Comparison of ENCODE assay signal across 8 cellular contexts in genomic region chr15:72227720-72228119, GRCh38.
DNase-seq lines count a peak whose midpoint lies in the region; ATAC-seq and TF ChIP-seq lines count a peak whose summit lies in the region.

No MANE protein-coding gene starts in this region.

- H3K4me3 Mint-ChIP-seq in nephron progenitor cell = peak overlapping the region; percentile 100

- no peaks in the 10 kb centered on the region for H3K9me3 ChIP-seq in DND-41 (ENCODE audit: insufficient read depth, low read length, severe bottlenecking)

- peaks cover 62% of the 10 kb centered on the region for H3K4me1 ChIP-seq in DND-41 (ENCODE audit: insufficient read depth, low read length)

- peak overlapping the region; percentile 97; the same call in 1 of the 2 replicates for H3K27ac ChIP-seq in DND-41 (ENCODE audit: low read length)
- H3K27ac ChIP-seq in brain microvascular endothelial cell = peak overlapping the region; percentile 90

- H3K36me3 ChIP-seq in DND-41 (ENCODE audit: insufficient read depth, low read length) = peaks cover 48% of the 10 kb centered on the region
- H3K36me3 ChIP-seq in brain microvascular endothelial cell (replicated peaks) = peaks cover 18% of the 10 kb centered on the region

- TF ChIP-seq CTCF in DND-41 (IDR thresholded peaks at IDR 0.05; ENCODE audit: borderline replicate concordance, extremely low read depth, low read length, poor library complexity, severe bottlenecking) (no peak), brain microvascular endothelial cell (IDR thresholded peaks at IDR 0.05; ENCODE audit: low read depth, low read length, missing control alignments) (no peak), nephron progenitor cell (IDR thresholded peaks at IDR 0.05) (no peak)

- no peak for ATAC-seq in DND-41 (ENCODE audit: insufficient read depth, low read depth)
- no peak for ATAC-seq in GM19035 (IDR thresholded peaks at IDR 0.05; ENCODE audit: unreplicated experiment)
- ATAC-seq in GM18870 (IDR thresholded peaks at IDR 0.05; ENCODE audit: unreplicated experiment) = no peak
- ATAC-seq in GM21528 (IDR thresholded peaks at IDR 0.05; ENCODE audit: low FRiP score, unreplicated experiment) = no peak

- peak overlapping the region; percentile 98 for H3K4me2 ChIP-seq in DND-41 (ENCODE audit: insufficient read depth, low read length)

- H3K27me3 ChIP-seq in DND-41 (ENCODE audit: insufficient read depth, low read length, poor library complexity) (no peaks in the 10 kb centered on the region), brain microvascular endothelial cell (replicated peaks) (no peaks in the 10 kb centered on the region)

- H2AFZ ChIP-seq in DND-41 (ENCODE audit: low read depth, low read length) = no peak overlapping the region

- H3K79me2 ChIP-seq in DND-41 (ENCODE audit: insufficient read depth, low read length) = peaks cover 80% of the 10 kb centered on the region

- DNase-seq in DND-41 (no peak), NOMO-1 treated with DMSO at 0.1 percent for 48 hours (lab: John Stamatoyannopoulos, UW; ENCODE audit: unreplicated experiment) (peak; percentile 77), brain microvascular endothelial cell (no peak), nephron progenitor cell (no peak)
- DNase-seq in central memory CD4-positive, alpha-beta T cell = no peak

- H4K20me1 ChIP-seq in DND-41 (ENCODE audit: insufficient read depth, low read length) = peaks cover 62% of the 10 kb centered on the region

- H3K4me1 Mint-ChIP-seq in nephron progenitor cell = peaks cover 76% of the 10 kb centered on the region

- H3K9me3 Mint-ChIP-seq in nephron progenitor cell = no peaks in the 10 kb centered on the region

- H3K4me3 ChIP-seq in DND-41 (ENCODE audit: low read depth in 1 of 2, low read length in 2 of 2) = peak overlapping the region in 1 of 2 experiments; percentile 99; a peak in 2 of 4 replicates
- H3K4me3 ChIP-seq in brain microvascular endothelial cell (ENCODE audit: low read depth, low read length) = peak overlapping the region; percentile 90

- H3K36me3 Mint-ChIP-seq in nephron progenitor cell (ENCODE audit: low read depth) = peaks cover 28% of the 10 kb centered on the region

- peak overlapping the region; percentile 91 for H3K9ac ChIP-seq in DND-41 (ENCODE audit: low read depth, low read length)

- H3K27ac Mint-ChIP-seq in nephron progenitor cell = peak overlapping the region; percentile 77

- in situ Hi-C loops in brain microvascular endothelial cell (cut with HindIII; ENCODE audit: low pct_ligation_motif_present, low sequenced_read_pairs) = no loop called here

- H3K27me3 Mint-ChIP-seq in nephron progenitor cell (ENCODE audit: low read depth, poor library complexity) = peaks cover 6% of the 10 kb centered on the region
